ENCODE assay signal across 6 cellular contexts in the genomic region with DNA sequence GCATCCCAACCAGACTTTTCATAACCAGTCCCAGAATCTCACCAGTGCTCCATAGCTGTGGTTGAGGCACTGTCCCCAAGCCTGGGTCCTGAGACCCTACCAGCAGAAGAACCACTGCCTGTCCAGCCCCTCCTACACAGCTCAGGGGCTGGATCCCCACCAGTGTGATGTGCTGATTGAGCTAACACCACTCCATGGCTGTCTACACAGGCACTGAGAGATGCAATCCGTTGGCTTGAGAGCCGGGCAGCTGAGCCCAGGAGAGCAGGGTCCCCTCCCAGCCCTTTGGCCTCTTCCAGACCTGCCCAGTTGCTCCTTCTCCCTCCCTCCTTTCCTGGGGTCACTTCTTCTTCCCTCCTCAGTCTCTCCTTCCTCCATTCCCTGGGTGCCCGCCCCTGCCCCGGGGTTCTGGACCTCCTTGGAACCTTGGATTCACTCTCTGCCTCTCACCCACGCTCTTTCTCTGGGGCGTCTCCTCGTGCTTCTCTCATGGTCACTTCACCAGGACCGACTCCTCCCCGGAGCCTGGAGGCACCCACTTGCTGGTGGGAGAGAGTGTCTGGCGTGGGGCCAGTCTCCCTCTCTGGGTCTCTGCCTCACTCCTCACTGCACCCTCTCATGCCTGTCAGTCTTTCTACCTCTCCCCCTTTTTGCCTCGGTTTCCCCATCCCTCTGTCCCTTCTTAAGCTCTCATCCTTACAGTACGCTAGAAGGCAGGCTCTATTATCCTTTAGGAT. TPM values are rescaled to one million over a fixed set of nuclear protein-coding genes. Genes with fewer than 3 reads are reported as not detected.
DNase-seq lines count a peak whose midpoint lies in the region; ATAC-seq lines count a peak whose summit lies in the region.

No MANE protein-coding gene starts in this region.

- peak; percentile 13 for ATAC-seq in T-helper 17 cell
- ATAC-seq in HG02763 (IDR thresholded peaks at IDR 0.05; ENCODE audit: unreplicated experiment): no peak
- ATAC-seq in HG02884 (IDR thresholded peaks at IDR 0.05; ENCODE audit: unreplicated experiment): no peak

- no peaks in the 10 kb centered on the region for H3K27me3 ChIP-seq in BLaER1 treated with 17β-estradiol and CSF1 and Interleukin-3, amounts not matched to agents 10 nM and 100 nM
- peaks cover 11% of the 10 kb centered on the region for H3K27me3 ChIP-seq in iPS-20b (ENCODE audit: insufficient read depth, low read length)

- no peaks in the 10 kb centered on the region for H3K9me3 ChIP-seq in BLaER1 treated with 17β-estradiol and CSF1 and Interleukin-3, amounts not matched to agents 10 nM and 100 nM (replicated peaks in 1 of 11)
- H3K9me3 ChIP-seq in T-helper 17 cell (ENCODE audit: control insufficient read depth, low read length, poor library complexity, severe bottlenecking): no peaks in the 10 kb centered on the region
- H3K9me3 ChIP-seq in iPS-20b (ENCODE audit: insufficient read depth, low read depth, low read length): no peaks in the 10 kb centered on the region

- no peaks in the 10 kb centered on the region for H3K36me3 Mint-ChIP-seq in T-helper 17 cell (ENCODE audit: low read depth)

- DNase-seq in T-helper 17 cell: no peak
- DNase-seq in ureter (ENCODE audit: low spot score): peak; percentile 70

- H3K4me1 ChIP-seq in BLaER1 treated with 17β-estradiol and CSF1 and Interleukin-3, amounts not matched to agents 10 nM and 100 nM: peaks cover 46 to 67% (median 54%) of the 10 kb centered on the region in 10 experiments
- H3K4me1 ChIP-seq in iPS-20b (ENCODE audit: insufficient read depth, low read length): no peaks in the 10 kb centered on the region; the same call in 1 of the 2 replicates

- peaks cover 21 to 33% (median 31%) of the 10 kb centered on the region in 11 experiments for H3K36me3 ChIP-seq in BLaER1 treated with 17β-estradiol and CSF1 and Interleukin-3, amounts not matched to agents 10 nM and 100 nM
- H3K36me3 ChIP-seq in iPS-20b (ENCODE audit: insufficient read depth, low read depth, low read length): peaks cover 11% of the 10 kb centered on the region

- H3K4me2 ChIP-seq in BLaER1 treated with 17β-estradiol and CSF1 and Interleukin-3, amounts not matched to agents 10 nM and 100 nM: peak overlapping the region; percentile 80 to 100 (median 94)

- H3K4me3 ChIP-seq in BLaER1 treated with 17β-estradiol and CSF1 and Interleukin-3, amounts not matched to agents 10 nM and 100 nM: peak overlapping the region; percentile 34 to 58 (median 46); a peak in 17 of 20 replicates
- peak overlapping the region; percentile 56 for H3K4me3 ChIP-seq in iPS-20b (ENCODE audit: low read length)

- H3K27ac ChIP-seq in BLaER1 treated with 17β-estradiol and CSF1 and Interleukin-3, amounts not matched to agents 10 nM and 100 nM: peak overlapping the region in 9 of 11 experiments; percentile 50 to 79 (median 68); a peak in 19 of 22 replicates
- no peak overlapping the region for H3K27ac ChIP-seq in iPS-20b (ENCODE audit: low read length)

- H3K27ac Mint-ChIP-seq in T-helper 17 cell: peak overlapping the region; percentile 91

- peaks cover 10 to 38% (median 22%) of the 10 kb centered on the region in 11 experiments; a peak in 16 of 22 replicates for H4K20me1 ChIP-seq in BLaER1 treated with 17β-estradiol and CSF1 and Interleukin-3, amounts not matched to agents 10 nM and 100 nM

- H3K4me1 Mint-ChIP-seq in T-helper 17 cell: peaks cover 40% of the 10 kb centered on the region

- H3K9ac ChIP-seq in BLaER1 treated with 17β-estradiol and CSF1 and Interleukin-3, amounts not matched to agents 10 nM and 100 nM: peak overlapping the region; percentile 47 to 73 (median 62); a peak in 20 of 22 replicates
- no peak overlapping the region for H3K9ac ChIP-seq in iPS-20b (ENCODE audit: low read depth, low read length)

- H3K27me3 Mint-ChIP-seq in T-helper 17 cell: no peaks in the 10 kb centered on the region

- peak overlapping the region; percentile 85 for H3K4me3 Mint-ChIP-seq in T-helper 17 cell

RNA-seq across cellular contexts. Expression of a gene that starts 0.7 kb away (rescaled TPM):
- 10 to 100 TPM; 56.6 to 61.7 TPM for total RNA-seq in T-helper 17 cell
- 62.9 TPM for total RNA-seq in ureter

RNA-seq across cellular contexts. Expression of a gene that starts 25.3 kb away (rescaled TPM):
- over 10,000 TPM; 25,853 to 29,025 TPM for total RNA-seq in T-helper 17 cell
- 19,443 TPM for total RNA-seq in ureter

RNA-seq across cellular contexts. Expression of a gene that starts 34.0 kb away (rescaled TPM):
- total RNA-seq in T-helper 17 cell (100 to 1,000 TPM; 123 to 187 TPM), ureter (120 TPM)

RNA-seq across cellular contexts. Expression of a gene that starts 46.1 kb away (rescaled TPM):
- 10 to 100 TPM; 30.3 to 39.0 TPM for total RNA-seq in T-helper 17 cell
- 50.3 TPM for total RNA-seq in ureter

RNA-seq across cellular contexts. Expression of a gene that starts 48.2 kb away (rescaled TPM):
- total RNA-seq in T-helper 17 cell (10 to 100 TPM; 41.2 to 44.4 TPM), ureter (21.9 TPM)
